In genomic region chr2:33136570-33136969, GRCh38 we compare ENCODE assay signal across 15 cellular contexts.
DNase-seq lines count a peak whose midpoint lies in the region; ATAC-seq and TF ChIP-seq lines count a peak whose summit lies in the region.
"Had no signal": no experiment of that assay in that cellular context is flagged by ENCODE, and none has a peak within 500 bp of the region (broad histone marks: within the 10 kb centered on the region; RNA-seq: fewer than 3 reads in every experiment).

No MANE protein-coding gene starts in this region.

- TF ChIP-seq CTCF in PC-3 (conservative IDR thresholded peaks at IDR 0.05; ENCODE audit: low read depth, low read length) (no peak), esophagus squamous epithelium (IDR thresholded peaks at IDR 0.05) (no peak)

- 33 to 52% methylated on average over 1 of the region's 1 CpG for WGBS in esophagus squamous epithelium, 2 donors

- no peak for TF ChIP-seq POLR2A in esophagus squamous epithelium (IDR thresholded peaks at IDR 0.05)

- H3F3A ChIP-seq in PC-3 (ENCODE audit: low read length, unreplicated experiment) = no peaks in the 10 kb centered on the region

- DNase-seq in Daoy (ENCODE audit: low read depth) (peak; percentile 18), PC-3 (no peak), esophagus squamous epithelium (lab: John Stamatoyannopoulos, UW) (no peak), substantia nigra (lab: John Stamatoyannopoulos, UW) (no peak), NCI-H82 treated with DMSO at 0.1 percent for 48 hours (lab: John Stamatoyannopoulos, UW; ENCODE audit: unreplicated experiment) (no peak)
- no peak for DNase-seq in activated CD8-positive, alpha-beta memory T cell treated with anti-CD3 and anti-CD28 coated beads, Interleukin-2, amount 10 ng/mL, durations not matched to agents 7 days and 5 days
- DNase-seq: activated CD4-positive, alpha-beta memory T cell treated with anti-CD3 and anti-CD28 coated beads for 36 hours; mammary epithelial cell; NCI-H1105 treated with DMSO at 0.1 percent for 48 hours; posterior cingulate gyrus; stimulated activated CD4-positive, alpha-beta T cell treated with anti-CD3 and anti-CD28 coated beads, Interleukin-1b, Interleukin-23, amount 100 ng/mL, for 48 hours had no signal

- peaks cover 30% of the 10 kb centered on the region for H3K27me3 Mint-ChIP-seq in activated CD8-positive, alpha-beta memory T cell treated with anti-CD3 and anti-CD28 coated beads, Interleukin-2, amount 10 ng/mL, durations not matched to agents 7 days and 5 days

- H4K20me1 ChIP-seq in PC-3 (ENCODE audit: low read length) = peaks cover 10% of the 10 kb centered on the region; the same call in 1 of the 2 replicates

- H3K4me3 ChIP-seq in PC-3 (ENCODE audit: low read length) (peak overlapping the region; percentile 75), esophagus squamous epithelium (peak overlapping the region in 2 of 4 donors; percentile 45 to 64), rectal smooth muscle tissue (ENCODE audit: low read length) (no peak overlapping the region)
- H3K4me3 ChIP-seq: cardiac muscle cell had no signal

- H3K27ac ChIP-seq in PC-3 (ENCODE audit: low read length) = peak overlapping the region; percentile 89; the same call in 1 of the 2 replicates
- peak overlapping the region in 3 of 4 donors; percentile 84 to 89 (median 84) for H3K27ac ChIP-seq in esophagus squamous epithelium
- H3K27ac ChIP-seq in rectal smooth muscle tissue (ENCODE audit: low read depth, low read length) = peak overlapping the region; percentile 89
- no peak overlapping the region for H3K27ac ChIP-seq in substantia nigra (ENCODE audit: low read depth, low read length, poor library complexity, severe bottlenecking)

- intact Hi-C loops in PC-3 (cut with micrococcal nuclease) = loop anchor here (5.0 kb wide), 1 partner anchor 84 kb away; no protein-coding TSS in a partner anchor
- intact Hi-C loops in esophagus squamous epithelium (cut with DNase I) = no loop called here

- H3K4me1 ChIP-seq in PC-3 (ENCODE audit: insufficient read depth, low read length) (peaks cover 39% of the 10 kb centered on the region), esophagus squamous epithelium (peaks cover 5 to 53% (median 11%) of the 10 kb centered on the region in 3 donors), rectal smooth muscle tissue (ENCODE audit: control insufficient read depth, insufficient read depth, low read length) (peaks cover 43% of the 10 kb centered on the region)

- POLR2A ChIA-PET in PC-3 (lab: Charles Lee; ENCODE audit: unreplicated experiment) = interaction anchor here (0.6 kb wide), 1 partner anchor 198 kb away, joined by 3 read pairs; no protein-coding TSS in a partner anchor

- no peak overlapping the region for H3K4me3 Mint-ChIP-seq in activated CD8-positive, alpha-beta memory T cell treated with anti-CD3 and anti-CD28 coated beads, Interleukin-2, amount 10 ng/mL, durations not matched to agents 7 days and 5 days
- H3K4me3 Mint-ChIP-seq: activated CD4-positive, alpha-beta memory T cell treated with anti-CD3 and anti-CD28 coated beads for 36 hours had no signal

- CTCF ChIA-PET in PC-3 (lab: Charles Lee) = no interaction called here
- CTCF ChIA-PET in activated CD8-positive, alpha-beta memory T cell treated with anti-CD3 and anti-CD28 coated beads, Interleukin-2, amount 10 ng/mL, durations not matched to agents 7 days and 5 days (lab: Charles Lee) = no interaction called here

- H3K9me3 Mint-ChIP-seq in activated CD8-positive, alpha-beta memory T cell treated with anti-CD3 and anti-CD28 coated beads, Interleukin-2, amount 10 ng/mL, durations not matched to agents 7 days and 5 days (ENCODE audit: low read depth) = no peaks in the 10 kb centered on the region
- H3K9me3 Mint-ChIP-seq: activated CD4-positive, alpha-beta memory T cell treated with anti-CD3 and anti-CD28 coated beads for 36 hours; activated T-helper 2 cell treated with anti-CD3 and anti-CD28 coated beads, Interferon-gamma antibody, Interleukin-2, Interleukin-4, amounts not matched to agents 10 μg/mL and 5 μg/mL and 100 μg/mL, durations not matched to agents 14 hours and 24 hours and 36 hours had no signal

- peak overlapping the region; percentile 92 for H3K4me2 ChIP-seq in PC-3 (ENCODE audit: low read length)

- H3K36me3 Mint-ChIP-seq in activated CD8-positive, alpha-beta memory T cell treated with anti-CD3 and anti-CD28 coated beads, Interleukin-2, amount 10 ng/mL, durations not matched to agents 7 days and 5 days = no peaks in the 10 kb centered on the region
- H3K36me3 Mint-ChIP-seq: activated CD4-positive, alpha-beta memory T cell treated with anti-CD3 and anti-CD28 coated beads for 36 hours had no signal

- BruUV-seq in PC-3 (replicated peaks; lab: Mats Ljungman, UMichigan) = no TSS peak

- H3K27ac Mint-ChIP-seq in activated CD8-positive, alpha-beta memory T cell treated with anti-CD3 and anti-CD28 coated beads, Interleukin-2, amount 10 ng/mL, durations not matched to agents 7 days and 5 days = no peak overlapping the region
- H3K27ac Mint-ChIP-seq: activated CD4-positive, alpha-beta memory T cell treated with anti-CD3 and anti-CD28 coated beads for 36 hours; activated T-helper 2 cell treated with anti-CD3 and anti-CD28 coated beads, Interferon-gamma antibody, Interleukin-2, Interleukin-4, amounts not matched to agents 10 μg/mL and 5 μg/mL and 100 μg/mL, durations not matched to agents 14 hours and 24 hours and 36 hours had no signal

- H3K9ac ChIP-seq in PC-3 (ENCODE audit: low read length) = peak overlapping the region; percentile 86
- no peak overlapping the region for H3K9ac ChIP-seq in rectal smooth muscle tissue (ENCODE audit: low read length)

- H3K36me3 ChIP-seq in PC-3 (ENCODE audit: low read depth, low read length) (no peaks in the 10 kb centered on the region), esophagus squamous epithelium (no peaks in the 10 kb centered on the region), rectal smooth muscle tissue (ENCODE audit: control insufficient read depth, insufficient read depth, low read length) (no peaks in the 10 kb centered on the region)

- H3K9me2 ChIP-seq in PC-3 (replicated peaks; ENCODE audit: low read length) = no peaks in the 10 kb centered on the region

- H3K79me2 ChIP-seq in PC-3 (ENCODE audit: low read length) = peaks cover 47% of the 10 kb centered on the region

- H3K9me3 ChIP-seq in PC-3 (ENCODE audit: low read length) (no peaks in the 10 kb centered on the region), esophagus squamous epithelium (no peaks in the 10 kb centered on the region)

- no peak overlapping the region for H2AFZ ChIP-seq in PC-3 (ENCODE audit: low read length)

- H3K27me3 ChIP-seq in PC-3 (ENCODE audit: low read length) (no peaks in the 10 kb centered on the region), esophagus squamous epithelium (peaks cover 0 to 3% (median 0%) of the 10 kb centered on the region in 4 donors), rectal smooth muscle tissue (ENCODE audit: control insufficient read depth, insufficient read depth, low read length) (no peaks in the 10 kb centered on the region)
- H3K27me3 ChIP-seq: cardiac muscle cell had no signal

- ATAC-seq in PC-3 = no peak
- ATAC-seq in activated CD8-positive, alpha-beta memory T cell treated with anti-CD3 and anti-CD28 coated beads, Interleukin-2, amount 10 ng/mL, durations not matched to agents 7 days and 5 days = no peak
- ATAC-seq in GM18861 (IDR thresholded peaks at IDR 0.05; ENCODE audit: unreplicated experiment) = no peak

- peaks cover 3% of the 10 kb centered on the region for H3K4me1 Mint-ChIP-seq in activated CD8-positive, alpha-beta memory T cell treated with anti-CD3 and anti-CD28 coated beads, Interleukin-2, amount 10 ng/mL, durations not matched to agents 7 days and 5 days
